Comparison of ENCODE assay signal across 16 cellular contexts in the genomic region with DNA sequence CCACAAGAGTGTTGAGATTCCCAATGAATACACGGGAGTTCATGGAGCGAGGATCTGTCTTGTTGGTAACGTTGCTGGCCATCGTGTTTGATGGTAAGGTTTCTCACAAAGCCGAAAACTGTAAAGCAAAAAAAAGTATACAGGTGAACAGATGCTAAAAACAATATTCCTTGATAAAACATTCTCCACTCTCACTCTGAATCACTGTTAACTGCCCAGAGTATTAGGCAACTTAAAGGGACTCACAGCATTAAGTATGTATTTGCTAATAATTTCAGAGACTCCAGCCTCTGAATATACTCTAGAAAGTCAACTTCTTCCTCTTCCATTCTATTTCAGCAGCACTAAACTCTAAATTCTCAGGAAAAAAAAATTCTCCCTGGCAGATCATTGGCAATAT. TPM values are rescaled to one million over a fixed set of nuclear protein-coding genes. Genes with fewer than 3 reads are reported as not detected.
DNase-seq lines count a peak whose midpoint lies in the region; TF ChIP-seq lines count a peak whose summit lies in the region.
"Had no signal": no experiment of that assay in that cellular context is flagged by ENCODE, and none has a peak within 500 bp of the region (broad histone marks: within the 10 kb centered on the region; RNA-seq: fewer than 3 reads in every experiment).

No MANE protein-coding gene starts in this region.

- H3K9ac ChIP-seq in SK-N-MC (ENCODE audit: insufficient read length) = no peak overlapping the region

- H3K4me3 Mint-ChIP-seq in activated naive CD4-positive, alpha-beta T cell treated with anti-CD3 and anti-CD28 coated beads for 36 hours = peak overlapping the region; percentile 16
- H3K4me3 Mint-ChIP-seq in chondrocyte (ENCODE audit: unreplicated experiment) (no peak overlapping the region), progenitor cell of endocrine pancreas (ENCODE audit: low read depth) (no peak overlapping the region)

- CTCF ChIA-PET in activated naive CD4-positive, alpha-beta T cell treated with anti-CD3 and anti-CD28 coated beads for 36 hours (lab: Charles Lee) = interaction anchor here (0.5 kb wide), 1 partner anchor 19 kb away, joined by 7 read pairs; no protein-coding TSS in a partner anchor

- TF ChIP-seq CTCF in chondrocyte (IDR thresholded peaks at IDR 0.05) (no peak), progenitor cell of endocrine pancreas (IDR thresholded peaks at IDR 0.05; ENCODE audit: unreplicated experiment) (no peak)

- H3K4me1 Mint-ChIP-seq in activated naive CD4-positive, alpha-beta T cell treated with anti-CD3 and anti-CD28 coated beads for 36 hours (ENCODE audit: low read depth) = peaks cover 93% of the 10 kb centered on the region
- peaks cover 51% of the 10 kb centered on the region for H3K4me1 Mint-ChIP-seq in chondrocyte (ENCODE audit: low read depth)
- H3K4me1 Mint-ChIP-seq in progenitor cell of endocrine pancreas (ENCODE audit: low read depth) = peaks cover 31% of the 10 kb centered on the region

- H3K27me3 Mint-ChIP-seq in activated naive CD4-positive, alpha-beta T cell treated with anti-CD3 and anti-CD28 coated beads for 36 hours (ENCODE audit: low read depth) = no peaks in the 10 kb centered on the region
- no peaks in the 10 kb centered on the region for H3K27me3 Mint-ChIP-seq in chondrocyte (ENCODE audit: low read depth)
- H3K27me3 Mint-ChIP-seq in progenitor cell of endocrine pancreas = no peaks in the 10 kb centered on the region

- no peaks in the 10 kb centered on the region for H3K9me3 Mint-ChIP-seq in activated naive CD4-positive, alpha-beta T cell treated with anti-CD3 and anti-CD28 coated beads for 36 hours
- H3K9me3 Mint-ChIP-seq in chondrocyte (ENCODE audit: low read depth) (no peaks in the 10 kb centered on the region), progenitor cell of endocrine pancreas (ENCODE audit: low read depth) (no peaks in the 10 kb centered on the region)

- peak overlapping the region; percentile 69 for H3K27ac Mint-ChIP-seq in activated naive CD4-positive, alpha-beta T cell treated with anti-CD3 and anti-CD28 coated beads for 36 hours
- H3K27ac Mint-ChIP-seq in chondrocyte (ENCODE audit: unreplicated experiment) = peak overlapping the region; percentile 68
- peak overlapping the region; percentile 42 for H3K27ac Mint-ChIP-seq in progenitor cell of endocrine pancreas

- peaks cover 100% of the 10 kb centered on the region for H3K36me3 ChIP-seq in SK-N-MC (ENCODE audit: insufficient read depth, low read length)
- H3K36me3 ChIP-seq: ovary had no signal

- peak overlapping the region; percentile 58; the same call in 1 of the 2 replicates for H3K27ac ChIP-seq in SK-N-MC
- H3K27ac ChIP-seq: ovary, WERI-Rb-1 had no signal

- no peak for DNase-seq in activated naive CD4-positive, alpha-beta T cell treated with anti-CD3 and anti-CD28 coated beads for 36 hours
- DNase-seq in activated naive CD4-positive, alpha-beta T cell treated with Interleukin-2 at 50 U/mL for 16 hours = no peak
- DNase-seq in SK-N-MC (ENCODE audit: low read depth, low spot score) (no peak), chondrocyte (ENCODE audit: low spot score) (no peak), progenitor cell of endocrine pancreas (ENCODE audit: low spot score, unreplicated experiment) (no peak), NCI-H2227 (lab: John Stamatoyannopoulos, UW; ENCODE audit: unreplicated experiment) (no peak), AG08395 (ENCODE audit: low spot score) (no peak)
- DNase-seq in stimulated activated CD4-positive, alpha-beta T cell treated with anti-CD3 and anti-CD28 coated beads, Interleukin-2, amount 100 ng/mL, for 24 hours = no peak
- DNase-seq: foreskin fibroblast; left colon; mucosa of descending colon; NCI-H345; ovary; stimulated activated CD4-positive, alpha-beta T cell treated with anti-CD3 and anti-CD28 coated beads, Interleukin-2, amount 100 ng/mL, for 48 hours had no signal

- intact Hi-C loops in activated naive CD4-positive, alpha-beta T cell treated with anti-CD3 and anti-CD28 coated beads for 36 hours (cut with micrococcal nuclease) = loop anchor here (2.0 kb wide), 1 partner anchor 15 kb away; no protein-coding TSS in a partner anchor

- H3K4me3 ChIP-seq in SK-N-MC = no peak overlapping the region
- H3K4me3 ChIP-seq: mucosa of descending colon, ovary had no signal

- peaks cover 79% of the 10 kb centered on the region for H3K36me3 Mint-ChIP-seq in activated naive CD4-positive, alpha-beta T cell treated with anti-CD3 and anti-CD28 coated beads for 36 hours (ENCODE audit: low read depth)
- H3K36me3 Mint-ChIP-seq in chondrocyte (ENCODE audit: low read depth) (peaks cover 32% of the 10 kb centered on the region), progenitor cell of endocrine pancreas (ENCODE audit: insufficient read depth) (peaks cover 34% of the 10 kb centered on the region)

- H3K9me3 ChIP-seq in SK-N-MC (ENCODE audit: low read depth, low read length) = no peaks in the 10 kb centered on the region
- H3K9me3 ChIP-seq: mucosa of descending colon, ovary had no signal

RNA-seq across cellular contexts. Expression of a gene that starts 35.1 kb away (rescaled TPM):
- total RNA-seq in activated naive CD4-positive, alpha-beta T cell treated with anti-CD3 and anti-CD28 coated beads for 36 hours = 1,000 to 10,000 TPM; 1,252 to 1,377 TPM
- total RNA-seq in chondrocyte (286 to 352 TPM (median 291 TPM) in 3 replicates), progenitor cell of endocrine pancreas (676 and 690 TPM in 2 replicates)

RNA-seq across cellular contexts. Expression of a gene that starts 45.8 kb away (rescaled TPM):
- not detected for total RNA-seq in activated naive CD4-positive, alpha-beta T cell treated with anti-CD3 and anti-CD28 coated beads for 36 hours
- total RNA-seq in chondrocyte (not detected in 3 replicates), progenitor cell of endocrine pancreas (0.19 and 0.58 TPM in 2 replicates)
- total RNA-seq: temporal lobe had no signal
